In genomic region chr9:38026021-38026809, GRCh38 we compare ENCODE assay signal across 1 cellular context.
A peak's percentile ranks its signal among the peaks of the same experiment; 100 is the strongest.
TF ChIP-seq lines count a peak whose summit lies in the region.

No MANE protein-coding gene starts in this region.

TF ChIP-seq in H1, 55 proteins besides CTCF, POLR2A, EP300 and RAD21 (continued from another document):
- TF ChIP-seq E2F6 (IDR thresholded peaks at IDR 0.05) (peak; percentile 27; the same call in 1 of the 2 replicates), JUND (IDR thresholded peaks at IDR 0.05; ENCODE audit: low read length) (peak; percentile 86; the same call in 1 of the 2 replicates)
